Comparison of ENCODE assay signal across 8 cellular contexts in genomic region chr1:23980006-23980724, GRCh38. TPM values are rescaled to one million over a fixed set of nuclear protein-coding genes. Genes with fewer than 3 reads are reported as not detected.
A peak's percentile ranks its signal among the peaks of the same experiment; 100 is the strongest.
DNase-seq lines count a peak whose midpoint lies in the region; ATAC-seq, FAIRE-seq and TF ChIP-seq lines count a peak whose summit lies in the region.

Gene SRSF10, minus strand, starts transcription at chr1:23980327. Its CDS starts 72 bp downstream, at chr1:23980255.

- CTCF ChIA-PET in T-cell (lab: Charles Lee) = interaction anchor here in 1 of 2 donors (1.3 to 1.8 kb wide), 2 partner anchors 20 to 23 kb away, joined by 4 to 17 read pairs; partner anchors contain the start of gene PNRC2

- H3K27ac Mint-ChIP-seq in T-cell (peak within 1 kb of the TSS; percentile 96 to 97), type B pancreatic cell (peak within 1 kb of the TSS; percentile 95)

- peak within 1 kb of the TSS; percentile 88 for H3K27ac ChIP-seq in adipose tissue (ENCODE audit: low read depth, low read length)

- H3K36me3 Mint-ChIP-seq in T-cell (peaks cover 11% of the 10 kb centered on the region), type B pancreatic cell (peaks cover 12% of the 10 kb centered on the region)

- H3K4me3 Mint-ChIP-seq in T-cell = peak within 1 kb of the TSS; percentile 92 to 97 (median 96)
- H3K4me3 Mint-ChIP-seq in type B pancreatic cell = peak within 1 kb of the TSS; percentile 98

- intact Hi-C loops in cardiac septum (cut with DNase I) = loop anchor here (1.0 to 2.0 kb wide), 2 partner anchors 20 to 39 kb away; no protein-coding TSS in a partner anchor

- no peaks in the 10 kb centered on the region for H3K27me3 Mint-ChIP-seq in T-cell
- H3K27me3 Mint-ChIP-seq in type B pancreatic cell = peaks cover 3% of the 10 kb centered on the region

- FAIRE-seq in GM12891 (lab: Jason Lieb, UNC) = peak; percentile 98

- TF ChIP-seq CTCF in type B pancreatic cell (conservative IDR thresholded peaks at IDR 0.05) = peak; percentile 42

- DNase-seq in GM12891 (ENCODE audit: insufficient read length, low spot score) (peak; percentile 85), NCI-H1436 treated with DMSO at 0.1 percent for 48 hours (lab: John Stamatoyannopoulos, UW) (peak; percentile 97), T-cell (peak; percentile 94 to 98 (median 97)), cardiac septum (ENCODE audit: low spot score) (peak; percentile 100), pons (ENCODE audit: low spot score) (peak; percentile 98), type B pancreatic cell (ENCODE audit: extremely low spot score, unreplicated experiment) (peak; percentile 98)

- H3K4me1 Mint-ChIP-seq in T-cell (peaks cover 50 to 56% (median 51%) of the 10 kb centered on the region in 3 donors), type B pancreatic cell (ENCODE audit: unreplicated experiment) (peaks cover 45% of the 10 kb centered on the region)

- WGBS in adipose tissue, 3 donors = 0% methylated on average over 51 to 67 of the region's 67 CpGs

- POLR2A ChIA-PET in T-cell (lab: Charles Lee) = interaction anchor here in 1 of 2 donors (0.6 kb wide), 2 partner anchors 17 to 156 kb away, joined by 3 read pairs; no protein-coding TSS in a partner anchor

- ATAC-seq in HG02852 (IDR thresholded peaks at IDR 0.05; ENCODE audit: unreplicated experiment) = peak; percentile 84
- ATAC-seq in T-cell (replicated peaks in 1 of 4) = peak; percentile 94 to 98 (median 96)

- TF ChIP-seq POLR2A in GM12891 (IDR thresholded peaks at IDR 0.05; ENCODE audit: low read depth, low read length) = peak; percentile 97

- H3K9me3 Mint-ChIP-seq in T-cell = no peaks in the 10 kb centered on the region
- no peaks in the 10 kb centered on the region for H3K9me3 Mint-ChIP-seq in type B pancreatic cell

TF ChIP-seq in GM12891, 5 proteins besides CTCF, POLR2A, EP300 and RAD21:
- TF ChIP-seq POU2F2 (IDR thresholded peaks at IDR 0.05; ENCODE audit: low read depth, low read length) (0 out of 2 replicates have a peak, but pooled peaks have one; percentile 17), PAX5 (IDR thresholded peaks at IDR 0.05; ENCODE audit: insufficient read depth, low read length, severe bottlenecking) (no peak), SPI1 (IDR thresholded peaks at IDR 0.05; ENCODE audit: low read depth, low read length) (peak; percentile 81), TAF1 (IDR thresholded peaks at IDR 0.05; ENCODE audit: low read depth, low read length) (peak; percentile 79), POLR2AphosphoS5 (IDR thresholded peaks at IDR 0.05; ENCODE audit: low read depth, low read length) (peak; percentile 98)

RNA-seq across cellular contexts. Expression of gene SRSF10, which starts in this region (rescaled TPM):
- polyA plus RNA-seq in GM12891 (2012; ENCODE audit: low read depth, missing spikeins) = 132 TPM
- 100 to 1,000 TPM; 145 to 240 (median 153) TPM for total RNA-seq in T-cell
- polyA plus RNA-seq in adipose tissue = 10 to 100 TPM; 27.4 to 61.7 (median 56.8) TPM
- 63.4 TPM for total RNA-seq in cardiac septum
- total RNA-seq in type B pancreatic cell (ENCODE audit: low replicate concordance) = 113 and 177 TPM in 2 replicates

Comparison
In these comparisons a context has a peak if more than half of its experiments do, and no peak if none do; other contexts are left out.
1. Peak in every context shown above with its lines: DNase-seq, ATAC-seq and H3K27ac ChIP-seq.